27 cellular contexts compared by ENCODE assay signal in genomic region chr1:20551161-20551560, GRCh38. TPM values are rescaled to one million over a fixed set of nuclear protein-coding genes. Genes with fewer than 3 reads are reported as not detected.
DNase-seq lines count a peak whose midpoint lies in the region; ATAC-seq and TF ChIP-seq lines count a peak whose summit lies in the region.
"Had no signal": no experiment of that assay in that cellular context is flagged by ENCODE, and none has a peak within 500 bp of the region (broad histone marks: within the 10 kb centered on the region; RNA-seq: fewer than 3 reads in every experiment).

No MANE protein-coding gene starts in this region.

- H3K36me3 Mint-ChIP-seq in GM23338 (ENCODE audit: low read depth): no peaks in the 10 kb centered on the region
- H3K36me3 Mint-ChIP-seq: naive thymus-derived CD8-positive, alpha-beta T cell had no signal

- intact Hi-C loops in adrenal gland (cut with DNase I) (no loop called here), posterior vena cava (cut with DNase I) (no loop called here)

- H3K4me1 Mint-ChIP-seq in GM23338: peaks cover 10% of the 10 kb centered on the region; the same call in 2 of the 3 replicates

- peaks cover 53% of the 10 kb centered on the region for H3K27me3 Mint-ChIP-seq in GM23338 (ENCODE audit: insufficient read depth, low read depth, poor library complexity)

- H3K27me3 ChIP-seq in GM23338 (ENCODE audit: insufficient read depth): peaks cover 72% of the 10 kb centered on the region
- no peaks in the 10 kb centered on the region for H3K27me3 ChIP-seq in adrenal gland
- H3K27me3 ChIP-seq in iPS-15b (ENCODE audit: control insufficient read depth, insufficient read depth, low read length): peaks cover 56% of the 10 kb centered on the region

- no peak overlapping the region for H3K9ac ChIP-seq in iPS-15b (ENCODE audit: low read depth, low read length)

- no peaks in the 10 kb centered on the region for H3K9me2 ChIP-seq in GM23338 (ENCODE audit: insufficient read depth)

- H3F3A ChIP-seq in GM23338 (replicated peaks; ENCODE audit: low read depth): peaks cover 9% of the 10 kb centered on the region; the same call in 1 of the 2 replicates

- H3K4me1 ChIP-seq in GM23338 (ENCODE audit: insufficient read depth) (peaks cover 10% of the 10 kb centered on the region; the same call in 1 of the 2 replicates), adrenal gland (replicated peaks in 1 of 2) (peaks cover 46 to 48% of the 10 kb centered on the region in 2 donors), iPS-15b (ENCODE audit: control insufficient read depth, insufficient read depth, low read length) (no peaks in the 10 kb centered on the region)

- H4K20me1 ChIP-seq in GM23338 (replicated peaks; ENCODE audit: insufficient read depth): no peaks in the 10 kb centered on the region

- peak overlapping the region; percentile 75; the same call in 1 of the 3 replicates for H3K4me3 Mint-ChIP-seq in GM23338
- H3K4me3 Mint-ChIP-seq: activated CD4-positive, alpha-beta T cell treated with anti-CD3 and anti-CD28 coated beads, Interleukin-2, amount 10 ng/mL, durations not matched to agents 24 days and 14 days; activated T-cell treated with anti-CD3 and anti-CD28 coated beads, Interleukin-2, amount 50 U/mL, for 4 hours; CD4-positive, alpha-beta memory T cell; naive thymus-derived CD8-positive, alpha-beta T cell; stimulated activated naive CD8-positive, alpha-beta T cell treated with anti-CD3 and anti-CD28 coated beads, Interleukin-15, amount 100 ng/mL, for 72 hours had no signal

- no peaks in the 10 kb centered on the region for H3K9me3 Mint-ChIP-seq in GM23338
- H3K9me3 Mint-ChIP-seq: activated CD4-positive, alpha-beta T cell treated with anti-CD3 and anti-CD28 coated beads, Interleukin-2, amount 10 ng/mL, durations not matched to agents 24 days and 14 days; activated T-cell treated with anti-CD3 and anti-CD28 coated beads, Interleukin-2, amount 50 U/mL, for 4 hours; naive thymus-derived CD8-positive, alpha-beta T cell; stimulated activated naive CD8-positive, alpha-beta T cell treated with anti-CD3 and anti-CD28 coated beads, Interleukin-15, amount 100 ng/mL, for 72 hours had no signal

- no peak overlapping the region for H3K27ac ChIP-seq in GM23338 (ENCODE audit: low read depth)
- peak overlapping the region; percentile 65 to 99 (median 95) for H3K27ac ChIP-seq in adrenal gland
- H3K27ac ChIP-seq: RWPE1, transverse colon had no signal

- WGBS in adrenal gland, 4 donors: 30 to 45% (median 43%) methylated on average over 3 of the region's 3 CpGs

- ATAC-seq in GM23338: no peak
- ATAC-seq: activated T-cell treated with anti-CD3 and anti-CD28 coated beads, Interleukin-2, amount 50 U/mL, for 4 hours; naive thymus-derived CD8-positive, alpha-beta T cell; SK-N-SH treated with all-trans-retinoic acid at 6 μM for 48 hours; stimulated activated naive CD8-positive, alpha-beta T cell treated with anti-CD3 and anti-CD28 coated beads, Interleukin-15, amount 100 ng/mL, for 72 hours had no signal

- no peak for TF ChIP-seq CTCF in GM23338 (conservative IDR thresholded peaks at IDR 0.05; ENCODE audit: low read depth in 2 of 2)
- TF ChIP-seq CTCF in adrenal gland (IDR thresholded peaks at IDR 0.05): no peak

- no peak overlapping the region for H3K27ac Mint-ChIP-seq in GM23338
- H3K27ac Mint-ChIP-seq: activated CD4-positive, alpha-beta T cell treated with anti-CD3 and anti-CD28 coated beads, Interleukin-2, amount 10 ng/mL, durations not matched to agents 24 days and 14 days; CD4-positive, alpha-beta memory T cell; naive thymus-derived CD8-positive, alpha-beta T cell; stimulated activated naive CD8-positive, alpha-beta T cell treated with anti-CD3 and anti-CD28 coated beads, Interleukin-15, amount 100 ng/mL, for 72 hours had no signal

- peak in 1 of 2 donors; percentile 1 for TF ChIP-seq POLR2A in adrenal gland (IDR thresholded peaks at IDR 0.05)

- H3K36me3 ChIP-seq in GM23338 (ENCODE audit: insufficient read depth): no peaks in the 10 kb centered on the region
- no peaks in the 10 kb centered on the region for H3K36me3 ChIP-seq in adrenal gland (replicated peaks in 1 of 2)
- no peaks in the 10 kb centered on the region for H3K36me3 ChIP-seq in iPS-15b (ENCODE audit: control insufficient read depth, insufficient read depth, low read length)
- H3K36me3 ChIP-seq: breast epithelium, transverse colon had no signal

- H3K9me3 ChIP-seq in adrenal gland (replicated peaks in 1 of 3) (no peaks in the 10 kb centered on the region), iPS-15b (ENCODE audit: control insufficient read depth, insufficient read depth, low read length) (no peaks in the 10 kb centered on the region)
- H3K9me3 ChIP-seq: breast epithelium, transverse colon had no signal

- H3K4me3 ChIP-seq in GM23338 (peak overlapping the region; percentile 68; the same call in 1 of the 2 replicates), adrenal gland (peak overlapping the region in 1 of 4 donors; percentile 54), iPS-15b (ENCODE audit: low read depth, low read length) (peak overlapping the region; percentile 61)
- H3K4me3 ChIP-seq: transverse colon had no signal

- no peaks in the 10 kb centered on the region for H3K79me2 ChIP-seq in GM23338 (replicated peaks; ENCODE audit: insufficient read depth)

- H2AFZ ChIP-seq in GM23338: no peak overlapping the region

- DNase-seq in GM23338 (ENCODE audit: low spot score): no peak
- peak in 6 of 7 donors; percentile 33 to 72 (median 60) for DNase-seq in adrenal gland
- DNase-seq in posterior vena cava (ENCODE audit: low spot score): peak; percentile 83
- no peak for DNase-seq in islet precursor cell
- no peak for DNase-seq in SW 1271 (lab: John Stamatoyannopoulos, UW)
- DNase-seq in midbrain (lab: John Stamatoyannopoulos, UW): no peak
- DNase-seq: activated CD4-positive, alpha-beta T cell treated with anti-CD3 and anti-CD28 coated beads, Interleukin-2, amount 10 ng/mL, durations not matched to agents 24 days and 14 days; activated naive CD4-positive, alpha-beta T cell; activated T-cell treated with anti-CD3 and anti-CD28 coated beads, Interleukin-2, amount 50 U/mL, for 4 hours; CD4-positive, alpha-beta memory T cell; cortex of kidney; DMS153; KBM-7; naive thymus-derived CD8-positive, alpha-beta T cell; NCI-H146; NCI-H2171; NCI-H524 treated with DMSO at 0.1 percent for 48 hours; stimulated activated CD4-positive, alpha-beta T cell treated with anti-CD3 and anti-CD28 coated beads, Interleukin-15, amount 100 ng/mL, for 24 hours; stimulated activated naive CD8-positive, alpha-beta T cell treated with anti-CD3 and anti-CD28 coated beads, Interleukin-15, amount 100 ng/mL, for 72 hours; transverse colon had no signal

- H3K4me2 ChIP-seq in GM23338: peak overlapping the region; percentile 95; the same call in 1 of the 2 replicates

TF ChIP-seq in GM23338, 12 proteins besides CTCF, POLR2A, EP300 and RAD21 (continues in another document):
- TF ChIP-seq ETS1 (IDR thresholded peaks at IDR 0.05) (no peak), ZNF114 (CRISPR knock-in tag; IDR thresholded peaks at IDR 0.05) (no peak), NANOG (IDR thresholded peaks at IDR 0.05; ENCODE audit: borderline replicate concordance) (no peak), STAT1 (IDR thresholded peaks at IDR 0.05; ENCODE audit: unreplicated experiment) (no peak), POLR2AphosphoS5 (IDR thresholded peaks at IDR 0.05; ENCODE audit: low read depth) (no peak), ZNF331 (CRISPR knock-in tag; IDR thresholded peaks at IDR 0.05; ENCODE audit: low read depth) (no peak), EZH2 (IDR thresholded peaks at IDR 0.05; ENCODE audit: low read depth, unreplicated experiment) (no peak), CREB1 (CRISPR knock-in tag; IDR thresholded peaks at IDR 0.05; ENCODE audit: low read depth) (no peak)

RNA-seq across cellular contexts. Expression of gene FAM43B, which starts 1.2 kb away (rescaled TPM):
- 3.0 and 3.6 TPM in 2 replicates for total RNA-seq in GM23338 (2014; rRNA removed; shearing (Covaris generic))
- polyA plus RNA-seq in GM23338 (2016; fragmentation: Nextera tagmentation; extraction: Ambion mirVana) (0.66 and 1.1 TPM in 2 replicates), adrenal gland (10 to 100 TPM in 2 of 3 donors, 1 to 10 TPM in 1; 5.1 to 54.9 (median 30.4) TPM)
- total RNA-seq in adrenal gland (10 to 100 TPM; 16.2 to 67.7 (median 41.6) TPM), posterior vena cava (1 to 10 TPM; 1.2 to 3.9 TPM)
- total RNA-seq: activated CD4-positive, alpha-beta T cell treated with anti-CD3 and anti-CD28 coated beads, Interleukin-2, amount 10 ng/mL, durations not matched to agents 24 days and 14 days; CD4-positive, alpha-beta memory T cell; fibroblast of lung; HT-29; naive thymus-derived CD8-positive, alpha-beta T cell; T-helper 2 cell treated with Interferon-gamma antibody and Interleukin-4, amounts not matched to agents 100 ng/mL and 5 ng/mL, for 36 hours; transverse colon had no signal
- polyA plus RNA-seq: CD4-positive, alpha-beta memory T cell; fibroblast of lung; naive thymus-derived CD8-positive, alpha-beta T cell had no signal

RNA-seq across cellular contexts. Expression of gene CDA, which starts 37.7 kb away (rescaled TPM):
- 1.7 and 2.5 TPM in 2 replicates for total RNA-seq in GM23338 (2014; rRNA removed; shearing (Covaris generic))
- 13.6 and 16.4 TPM in 2 replicates for polyA plus RNA-seq in GM23338 (2016; fragmentation: Nextera tagmentation; extraction: Ambion mirVana)
- total RNA-seq in adrenal gland: 1 to 10 TPM in 7 of 8 donors, not detected in 1; 1.2 to 4.8 (median 3.2) TPM
- 10 to 100 TPM in 2 of 3 donors, 1 to 10 TPM in 1; 5.3 to 11.8 (median 11.5) TPM for polyA plus RNA-seq in adrenal gland
- total RNA-seq in posterior vena cava: 1 to 10 TPM; 5.0 to 9.1 TPM
- total RNA-seq: activated CD4-positive, alpha-beta T cell treated with anti-CD3 and anti-CD28 coated beads, Interleukin-2, amount 10 ng/mL, durations not matched to agents 24 days and 14 days; activated T-cell treated with anti-CD3 and anti-CD28 coated beads, Interleukin-2, amount 50 U/mL, for 4 hours; CD4-positive, alpha-beta memory T cell; naive thymus-derived CD8-positive, alpha-beta T cell; T-helper 2 cell treated with Interferon-gamma antibody and Interleukin-4, amounts not matched to agents 100 ng/mL and 5 ng/mL, for 36 hours had no signal
- polyA plus RNA-seq: CD4-positive, alpha-beta memory T cell; naive thymus-derived CD8-positive, alpha-beta T cell had no signal

RNA-seq across cellular contexts. Expression of gene MUL1, which starts 43.2 kb away (rescaled TPM):
- 23.7 and 26.2 TPM in 2 replicates for total RNA-seq in GM23338 (2014; rRNA removed; shearing (Covaris generic))
- 8.1 and 8.9 TPM in 2 replicates for polyA plus RNA-seq in GM23338 (2016; fragmentation: Nextera tagmentation; extraction: Ambion mirVana)
- total RNA-seq in adrenal gland: 10 to 100 TPM; 27.9 to 48.0 (median 39.3) TPM
- 10 to 100 TPM in 1 of 3 donors, 1 to 10 TPM in 2; 3.7 to 21.3 (median 5.3) TPM for polyA plus RNA-seq in adrenal gland
- total RNA-seq in posterior vena cava: 10 to 100 TPM; 20.9 to 21.7 TPM

Comparison
In these comparisons a context has a peak if more than half of its experiments do, and no peak if none do; other contexts are left out.
1. DNase-seq: peak in adrenal gland (6 of 7) and posterior vena cava (single experiment); none in GM23338 (single experiment), islet precursor cell (single experiment), SW 1271 (0 of 2) and midbrain (single experiment).